In genomic region chr10:131830446-131831130, GRCh38 we compare ENCODE assay signal across 21 cellular contexts.
DNase-seq lines count a peak whose midpoint lies in the region; ATAC-seq and TF ChIP-seq lines count a peak whose summit lies in the region.
"Had no signal": no experiment of that assay in that cellular context is flagged by ENCODE, and none has a peak within 500 bp of the region (broad histone marks: within the 10 kb centered on the region; RNA-seq: fewer than 3 reads in every experiment).

No MANE protein-coding gene starts in this region.

- H3K36me3 ChIP-seq in aorta (ENCODE audit: control insufficient read depth in 1 of 2, insufficient read depth in 2 of 2, low read length in 1 of 2) (no peaks in the 10 kb centered on the region), uterus (no peaks in the 10 kb centered on the region)

- no peak overlapping the region for H3K27ac Mint-ChIP-seq in chondrocyte (ENCODE audit: unreplicated experiment)
- H3K27ac Mint-ChIP-seq: B cell; CD4-positive, alpha-beta T cell had no signal

- H3K4me3 Mint-ChIP-seq in chondrocyte (ENCODE audit: unreplicated experiment) = no peak overlapping the region
- H3K4me3 Mint-ChIP-seq: B cell; CD4-positive, alpha-beta T cell had no signal

- intact Hi-C loops in Right ventricle myocardium inferior (cut with DNase I) = no loop called here
- intact Hi-C loops in left cardiac atrium (cut with DNase I) = no loop called here
- intact Hi-C loops in posterior vena cava (cut with DNase I) = no loop called here
- intact Hi-C loops in aorta (cut with DNase I) = no loop called here
- intact Hi-C loops in uterus (cut with DNase I; ENCODE audit: low total_unique reads) = no loop called here

- no peak for TF ChIP-seq CTCF in chondrocyte (IDR thresholded peaks at IDR 0.05)
- no peak for TF ChIP-seq CTCF in uterus (IDR thresholded peaks at IDR 0.05)

- 85 to 88% methylated on average over 13 of the region's 13 CpGs for WGBS in aorta, 2 donors

- ATAC-seq in Right ventricle myocardium inferior = no peak
- ATAC-seq in left cardiac atrium = no peak
- ATAC-seq in aorta (ENCODE audit: low FRiP score) = no peak
- ATAC-seq: GM12878, PC-3 had no signal

- H3K9me3 ChIP-seq in aorta (ENCODE audit: control insufficient read depth, low read length) (no peaks in the 10 kb centered on the region), uterus (peaks cover 0 to 3% of the 10 kb centered on the region in 2 donors)
- H3K9me3 ChIP-seq: Caco-2 had no signal

- H3K4me1 ChIP-seq in aorta (ENCODE audit: control insufficient read depth in 1 of 2, insufficient read depth in 2 of 2, low read length in 2 of 2) (no peaks in the 10 kb centered on the region), uterus (no peaks in the 10 kb centered on the region)

- H3K4me3 ChIP-seq in aorta (ENCODE audit: low read length in 2 of 2) (no peak overlapping the region), uterus (no peak overlapping the region)
- H3K4me3 ChIP-seq: GM12878 had no signal

- peaks cover 18% of the 10 kb centered on the region for H3K27me3 Mint-ChIP-seq in chondrocyte (ENCODE audit: low read depth)

- TF ChIP-seq POLR2A in uterus (IDR thresholded peaks at IDR 0.05) = no peak

- no peak overlapping the region for H3K27ac ChIP-seq in aorta (ENCODE audit: low read depth in 1 of 2, low read length in 2 of 2)
- H3K27ac ChIP-seq in uterus = no peak overlapping the region
- H3K27ac ChIP-seq: KMS-11 had no signal

- no peaks in the 10 kb centered on the region for H3K36me3 Mint-ChIP-seq in chondrocyte (ENCODE audit: low read depth)

- peak; percentile 35 for DNase-seq in Right ventricle myocardium inferior (ENCODE audit: missing footprints)
- DNase-seq in left cardiac atrium = no peak
- DNase-seq in chondrocyte (ENCODE audit: low spot score) = peak; percentile 56
- peak; percentile 49 for DNase-seq in posterior vena cava (ENCODE audit: low spot score)
- peak; percentile 26 to 59 for DNase-seq in aorta
- DNase-seq in uterus = no peak
- no peak for DNase-seq in NK-92 (lab: John Stamatoyannopoulos, UW; ENCODE audit: unreplicated experiment)
- DNase-seq in NCI-H2227 (lab: John Stamatoyannopoulos, UW; ENCODE audit: unreplicated experiment) = no peak
- DNase-seq: DMS153, EL, MV-4-11, NCI-H187, NCI-H2107, NCI-H226, NCI-H524 treated with DMSO at 0.1 percent for 48 hours, PC-3 had no signal

- peaks cover 2% of the 10 kb centered on the region for H3K4me1 Mint-ChIP-seq in chondrocyte (ENCODE audit: low read depth)
- H3K4me1 Mint-ChIP-seq: B cell had no signal

- H3K27me3 ChIP-seq in aorta (ENCODE audit: control insufficient read depth in 1 of 2, insufficient read depth in 2 of 2, low read length in 1 of 2) (no peaks in the 10 kb centered on the region), uterus (no peaks in the 10 kb centered on the region)

- peaks cover 10% of the 10 kb centered on the region for H3K9me3 Mint-ChIP-seq in chondrocyte (ENCODE audit: low read depth)

Comparison
In these comparisons a context has a peak if more than half of its experiments do, and no peak if none do; other contexts are left out.
1. DNase-seq: peak in Right ventricle myocardium inferior (single experiment), chondrocyte (single experiment), posterior vena cava (single experiment) and aorta (2 of 2); none in left cardiac atrium (single experiment), uterus (0 of 2), NK-92 (single experiment) and NCI-H2227 (single experiment).